ENCODE assay signal across 1 cellular context in genomic region chr7:99314504-99314903, GRCh38.
TF ChIP-seq lines count a peak whose summit lies in the region.

No MANE protein-coding gene starts in this region.

TF ChIP-seq in GM12878, 131 proteins besides CTCF, POLR2A, EP300 and RAD21:
- TF ChIP-seq TAF1 (IDR thresholded peaks at IDR 0.05; ENCODE audit: borderline replicate concordance, low read depth, low read length) (no peak), PKNOX1 (IDR thresholded peaks at IDR 0.05) (0 out of 2 replicates have a peak, but pooled peaks have one; percentile 14), IKZF1 (conservative IDR thresholded peaks at IDR 0.05) (peak; percentile 27; the same call in 1 of the 2 replicates), IRF4 (IDR thresholded peaks at IDR 0.05; ENCODE audit: low read depth, low read length) (0 out of 2 replicates have a peak, but pooled peaks have one; percentile 60)
